In genomic region chr16:88638323-88639230, GRCh38 we compare ENCODE assay signal across 8 cellular contexts. TPM values are rescaled to one million over a fixed set of nuclear protein-coding genes. Genes with fewer than 3 reads are reported as not detected.
DNase-seq lines count a peak whose midpoint lies in the region; ATAC-seq, FAIRE-seq and TF ChIP-seq lines count a peak whose summit lies in the region.

Gene IL17C, plus strand, starts transcription at chr16:88638572. Its CDS starts 70 bp downstream, at chr16:88638642.

- H3K27me3 ChIP-seq in endodermal cell (ENCODE audit: control insufficient read depth, insufficient read depth, low read length, poor library complexity, severe bottlenecking), result peaks cover 14% of the 10 kb centered on the region

- H3K4me3 ChIP-seq in A549 (no peak within 1 kb of the TSS), endodermal cell (ENCODE audit: low read length) (no peak within 1 kb of the TSS)

- intact Hi-C loops in posterior cingulate gyrus (cut with DNase I), result loop anchor here (10.0 kb wide), 1 partner anchor 536 kb away; the partner anchor contains the start of gene CDH15

- no peaks in the 10 kb centered on the region for H3K9me3 ChIP-seq in A549
- H3K9me3 ChIP-seq in endodermal cell (ENCODE audit: control insufficient read depth, low read length), result no peaks in the 10 kb centered on the region

- TF ChIP-seq POLR2A in A549 (IDR thresholded peaks at IDR 0.05; ENCODE audit: low read length), result no peak

- no peak for TF ChIP-seq EP300 in A549 (IDR thresholded peaks at IDR 0.05)

- TF ChIP-seq CTCF in A549 (IDR thresholded peaks at IDR 0.05) (no peak), endodermal cell (conservative IDR thresholded peaks at IDR 0.05) (no peak)

- H3K4me3 Mint-ChIP-seq in endodermal cell, result no peak within 1 kb of the TSS

- WGBS in A549 (ENCODE audit: missing lambda C conversion rate), result 71% methylated on average over 20 of the region's 27 CpGs
- WGBS in endodermal cell (ENCODE audit: insufficient coverage in 1 of 2, insufficient read length in 1 of 2), 2 experiments, result 81 to 82% methylated on average over 12 to 27 of the region's 27 CpGs

- no peaks in the 10 kb centered on the region for H3K4me1 Mint-ChIP-seq in endodermal cell

- no peaks in the 10 kb centered on the region for H3K36me3 Mint-ChIP-seq in endodermal cell (ENCODE audit: low read depth)

- no peak for DNase-seq in A549 (ENCODE audit: low read depth in 1 of 2, low spot score in 1 of 2)
- DNase-seq in DMS53 (lab: John Stamatoyannopoulos, UW), result peak; percentile 95
- peak; percentile 26 to 80 for DNase-seq in NCI-H526 (lab: John Stamatoyannopoulos, UW)
- DNase-seq in endodermal cell, result peak; percentile 63
- DNase-seq in activated effector memory CD4-positive, alpha-beta T cell treated with anti-CD3 and anti-CD28 coated beads, Interleukin-2, amount 50 U/mL, for 16 hours, result no peak
- no peak for DNase-seq in SIG-M5 (lab: John Stamatoyannopoulos, UW)
- no peak for DNase-seq in posterior cingulate gyrus

- H3K9ac ChIP-seq in endodermal cell (ENCODE audit: extremely low read depth, low read length, poor library complexity, severe bottlenecking), result no peak within 1 kb of the TSS

- H3K9me3 Mint-ChIP-seq in endodermal cell, result no peaks in the 10 kb centered on the region

- H3K4me1 ChIP-seq in A549, result no peaks in the 10 kb centered on the region
- H3K4me1 ChIP-seq in endodermal cell (ENCODE audit: control insufficient read depth, insufficient read depth, low read length), result no peaks in the 10 kb centered on the region

- peaks cover 26% of the 10 kb centered on the region for H3K27me3 Mint-ChIP-seq in endodermal cell (ENCODE audit: insufficient read depth)

- H3K4me2 ChIP-seq in A549, result no peak within 1 kb of the TSS

- H3K27ac Mint-ChIP-seq in endodermal cell, result no peak within 1 kb of the TSS

- FAIRE-seq in A549 (lab: Jason Lieb, UNC), result no peak

- no peak for TF ChIP-seq RAD21 in A549 (conservative IDR thresholded peaks at IDR 0.05 in 1 of 2, IDR thresholded peaks at IDR 0.05 in 1 of 2)

- ATAC-seq in A549 (peak in 1 of 2 experiments; percentile 6; a peak in 1 of 6 replicates), HG03280 (IDR thresholded peaks at IDR 0.05; ENCODE audit: unreplicated experiment) (no peak)

- CTCF ChIA-PET in A549 (lab: Yijun Ruan, JAX), result interaction anchor here (0.6 to 1.0 kb wide), 2 partner anchors 11 to 34 kb away, joined by 3 to 4 read pairs; no protein-coding TSS in a partner anchor

- POLR2A ChIA-PET in A549 (lab: Yijun Ruan, JAX), result interaction anchor here (0.7 kb wide), 1 partner anchor 69 kb away, joined by 3 read pairs; the partner anchor contains the start of gene ZC3H18

- H3K27ac ChIP-seq in A549 (no peak within 1 kb of the TSS), endodermal cell (ENCODE audit: low read depth, low read length) (no peak within 1 kb of the TSS)

- no peaks in the 10 kb centered on the region for H3K36me3 ChIP-seq in endodermal cell (ENCODE audit: control insufficient read depth, insufficient read depth, low read length)

TF ChIP-seq in A549, 52 proteins besides CTCF, POLR2A, EP300 and RAD21:
- TF ChIP-seq ZFP36 (IDR thresholded peaks at IDR 0.05; ENCODE audit: borderline replicate concordance, partially characterized antibody) (peak; percentile 13), SREBF2 (IDR thresholded peaks at IDR 0.05) (no peak)

RNA-seq across cellular contexts. Expression of gene IL17C, which starts in this region (rescaled TPM):
- polyA plus RNA-seq in A549 (2011; rRNA removed) (not detected in 2 replicates), A549 (2017; fragmentation: RNase III; extraction: RNeasy Plus Mini Kit Qiagen cat#74134 plus additional on column Dnase treatment) (not detected in 3 replicates)
- polyA plus RNA-seq in A549 (2012; cell fraction: cytosol; rRNA removed), result 0.06 and 0.09 TPM in 2 replicates
- 0.71 and 0.95 TPM in 2 replicates for polyA plus RNA-seq in A549 (2012; cell fraction: nucleus; rRNA removed)
- polyA minus RNA-seq in A549 (2011; rRNA and poly(A)+ RNA removed), result 0.24 TPM in 1 of 2 replicates, not detected in the other
- not detected for total RNA-seq in endodermal cell
- polyA plus RNA-seq in endodermal cell (2013, experiment 1 of 2), result not detected
- not detected for polyA plus RNA-seq in endodermal cell (2013, experiment 2 of 2)

Comparison
In these comparisons a context has a peak if more than half of its experiments do, and no peak if none do; other contexts are left out.
1. Peak in DNase-seq in endodermal cell; RNA of the gene not detected or under 1 TPM.
2. DNase-seq: peak in DMS53 (single experiment) and NCI-H526 (2 of 2); none in A549 (0 of 2), activated effector memory CD4-positive, alpha-beta T cell treated with anti-CD3 and anti-CD28 coated beads, Interleukin-2, amount 50 U/mL, for 16 hours (single experiment), SIG-M5 (single experiment) and posterior cingulate gyrus (0 of 10).